ENCODE assay signal across 7 cellular contexts in genomic region chr1:117643601-117644000, GRCh38.
"Had no signal": no experiment of that assay in that cellular context is flagged by ENCODE, and none has a peak within 500 bp of the region (broad histone marks: within the 10 kb centered on the region; RNA-seq: fewer than 3 reads in every experiment).

No MANE protein-coding gene starts in this region.

- FAIRE-seq: H1, H54, HTR-8/SVneo had no signal

- DNase-seq: H9, HCEC 1CT, IMR-90, KBM-7 had no signal

- H3K9me3 Mint-ChIP-seq: H9 had no signal

- H3K4me3 Mint-ChIP-seq: H9 had no signal

- H3K27ac Mint-ChIP-seq: H9 had no signal
